Comparison of ENCODE assay signal across 18 cellular contexts in genomic region chr6:148818939-148819575, GRCh38.
A peak's percentile ranks its signal among the peaks of the same experiment; 100 is the strongest.
DNase-seq lines count a peak whose midpoint lies in the region; ATAC-seq and TF ChIP-seq lines count a peak whose summit lies in the region.
"Had no signal": no experiment of that assay in that cellular context is flagged by ENCODE, and none has a peak within 500 bp of the region (broad histone marks: within the 10 kb centered on the region; RNA-seq: fewer than 3 reads in every experiment).

No MANE protein-coding gene starts in this region.

- CTCF ChIA-PET in HEK293T (lab: Yijun Ruan, JAX), result no interaction called here

- H3K4me1 ChIP-seq in iPS DF 6.9 (ENCODE audit: control insufficient read depth, insufficient read depth, low read length), result peaks cover 3% of the 10 kb centered on the region; the same call in 1 of the 2 replicates

- TF ChIP-seq CTCF in astrocyte of the cerebellum (IDR thresholded peaks at IDR 0.05; ENCODE audit: low read depth, low read length, missing control alignments) (no peak), chondrocyte (IDR thresholded peaks at IDR 0.05) (no peak)

- H3K27me3 ChIP-seq in iPS DF 6.9 (ENCODE audit: control insufficient read depth, insufficient read depth, low read length), result no peaks in the 10 kb centered on the region
- H3K27me3 ChIP-seq: cardiac muscle cell had no signal

- H3K4me3 ChIP-seq in astrocyte of the cerebellum (ENCODE audit: low read depth, low read length) (no peak overlapping the region), iPS DF 6.9 (ENCODE audit: low read length) (no peak overlapping the region), skeletal muscle cell (ENCODE audit: low read depth, low read length) (no peak overlapping the region)
- H3K4me3 ChIP-seq: cardiac muscle cell had no signal

- H3K27ac Mint-ChIP-seq in chondrocyte (ENCODE audit: unreplicated experiment), result no peak overlapping the region
- H3K27ac Mint-ChIP-seq: activated CD4-positive, alpha-beta T cell treated with anti-CD3 and anti-CD28 coated beads, Interleukin-2, amount 10 ng/mL, durations not matched to agents 7 days and 5 days; activated naive CD4-positive, alpha-beta T cell treated with anti-CD3 and anti-CD28 coated beads, Interleukin-2, amount 10 ng/mL, durations not matched to agents 7 days and 5 days had no signal

- no peak for ATAC-seq in GM21529 (IDR thresholded peaks at IDR 0.05; ENCODE audit: unreplicated experiment)
- ATAC-seq: effector memory CD8-positive, alpha-beta T cell had no signal

- H3K36me3 ChIP-seq in iPS DF 6.9 (ENCODE audit: control insufficient read depth, insufficient read depth, low read length), result no peaks in the 10 kb centered on the region; the same call in 1 of the 2 replicates
- H3K36me3 ChIP-seq: cardiac muscle cell had no signal

- POLR2A ChIA-PET in HEK293T (lab: Yijun Ruan, JAX), result no interaction called here

- DNase-seq in HEK293T (ENCODE audit: extremely low spot score) (no peak), astrocyte of the cerebellum (ENCODE audit: low read depth) (peak; percentile 37), iPS DF 6.9 (ENCODE audit: low read depth, low spot score) (peak; percentile 68), skeletal muscle cell (ENCODE audit: low read depth) (peak; percentile 65), DMS79 (lab: John Stamatoyannopoulos, UW) (no peak), chondrocyte (ENCODE audit: low spot score) (no peak)
- no peak for DNase-seq in activated CD4-positive, alpha-beta T cell treated with anti-CD3 and anti-CD28 coated beads for 4 hours
- DNase-seq: activated CD4-positive, alpha-beta T cell treated with anti-CD3 and anti-CD28 coated beads, Interleukin-2, amount 10 ng/mL, durations not matched to agents 7 days and 5 days; activated naive CD4-positive, alpha-beta T cell treated with anti-CD3 and anti-CD28 coated beads, Interleukin-2, amount 10 ng/mL, durations not matched to agents 7 days and 5 days; activated T-cell treated with anti-CD3 and anti-CD28 coated beads for 4 hours; AML-193; effector memory CD8-positive, alpha-beta T cell; foreskin melanocyte; kidney glomerular epithelial cell; NCI-H526; OCI-M1 had no signal

- WGBS in iPS DF 6.9 (ENCODE audit: insufficient coverage, insufficient read length), result no CpG with 5 or more reads among the region's 7 CpGs

- H3K9me3 ChIP-seq in iPS DF 6.9 (ENCODE audit: control insufficient read depth, insufficient read depth, low read length), result no peaks in the 10 kb centered on the region

- peaks cover 26% of the 10 kb centered on the region for H3K4me1 Mint-ChIP-seq in chondrocyte (ENCODE audit: low read depth)
- H3K4me1 Mint-ChIP-seq: activated CD4-positive, alpha-beta T cell treated with anti-CD3 and anti-CD28 coated beads, Interleukin-2, amount 10 ng/mL, durations not matched to agents 7 days and 5 days; activated naive CD4-positive, alpha-beta T cell treated with anti-CD3 and anti-CD28 coated beads, Interleukin-2, amount 10 ng/mL, durations not matched to agents 7 days and 5 days had no signal

- no peak overlapping the region for H3K27ac ChIP-seq in iPS DF 6.9 (ENCODE audit: low read length)
- H3K27ac ChIP-seq: cardiac muscle cell had no signal

- H3K4me3 Mint-ChIP-seq in chondrocyte (ENCODE audit: unreplicated experiment), result no peak overlapping the region
- H3K4me3 Mint-ChIP-seq: activated CD4-positive, alpha-beta T cell treated with anti-CD3 and anti-CD28 coated beads, Interleukin-2, amount 10 ng/mL, durations not matched to agents 7 days and 5 days; activated naive CD4-positive, alpha-beta T cell treated with anti-CD3 and anti-CD28 coated beads, Interleukin-2, amount 10 ng/mL, durations not matched to agents 7 days and 5 days; effector memory CD8-positive, alpha-beta T cell had no signal

- H3K36me3 Mint-ChIP-seq in chondrocyte (ENCODE audit: low read depth), result no peaks in the 10 kb centered on the region
- H3K36me3 Mint-ChIP-seq: activated naive CD4-positive, alpha-beta T cell treated with anti-CD3 and anti-CD28 coated beads, Interleukin-2, amount 10 ng/mL, durations not matched to agents 7 days and 5 days had no signal

- peaks cover 6% of the 10 kb centered on the region for H3K9me3 Mint-ChIP-seq in chondrocyte (ENCODE audit: low read depth)

- in situ Hi-C loops in astrocyte of the cerebellum (cut with HindIII; ENCODE audit: low sequenced_read_pairs), result no loop called here

- H3K27me3 Mint-ChIP-seq in chondrocyte (ENCODE audit: low read depth), result no peaks in the 10 kb centered on the region
- H3K27me3 Mint-ChIP-seq: activated naive CD4-positive, alpha-beta T cell treated with anti-CD3 and anti-CD28 coated beads, Interleukin-2, amount 10 ng/mL, durations not matched to agents 7 days and 5 days; effector memory CD8-positive, alpha-beta T cell had no signal

TF ChIP-seq in HEK293T, 16 proteins besides CTCF, POLR2A, EP300 and RAD21:
- TF ChIP-seq CTBP1 (IDR thresholded peaks at IDR 0.05; ENCODE audit: borderline replicate concordance), result no peak
- no peak for TF ChIP-seq L3MBTL2 (conservative IDR thresholded peaks at IDR 0.05)
- TF ChIP-seq, protein P1, sequence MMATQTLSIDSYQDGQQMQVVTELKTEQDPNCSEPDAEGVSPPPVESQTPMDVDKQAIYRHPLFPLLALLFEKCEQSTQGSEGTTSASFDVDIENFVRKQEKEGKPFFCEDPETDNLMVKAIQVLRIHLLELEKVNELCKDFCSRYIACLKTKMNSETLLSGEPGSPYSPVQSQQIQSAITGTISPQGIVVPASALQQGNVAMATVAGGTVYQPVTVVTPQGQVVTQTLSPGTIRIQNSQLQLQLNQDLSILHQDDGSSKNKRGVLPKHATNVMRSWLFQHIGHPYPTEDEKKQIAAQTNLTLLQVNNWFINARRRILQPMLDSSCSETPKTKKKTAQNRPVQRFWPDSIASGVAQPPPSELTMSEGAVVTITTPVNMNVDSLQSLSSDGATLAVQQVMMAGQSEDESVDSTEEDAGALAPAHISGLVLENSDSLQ (IDR thresholded peaks at IDR 0.05), result peak; percentile 81
- no peak for TF ChIP-seq FOXA1 (IDR thresholded peaks at IDR 0.05)
- TF ChIP-seq ARNT (IDR thresholded peaks at IDR 0.05), result no peak

Comparison
In these comparisons a context has a peak if more than half of its experiments do, and no peak if none do; other contexts are left out.
1. DNase-seq: peak in astrocyte of the cerebellum (single experiment), iPS DF 6.9 (single experiment) and skeletal muscle cell (single experiment); none in HEK293T (single experiment), DMS79 (single experiment), activated CD4-positive, alpha-beta T cell treated with anti-CD3 and anti-CD28 coated beads for 4 hours (0 of 2) and chondrocyte (single experiment).